In genomic region chr4:6410078-6410477, GRCh38 we compare ENCODE assay signal across 1 cellular context.
TF ChIP-seq lines count a peak whose summit lies in the region.

No MANE protein-coding gene starts in this region.

TF ChIP-seq in IMR-90, 13 proteins besides CTCF, POLR2A, EP300 and RAD21 (continued from another document):
- TF ChIP-seq ELK1 (IDR thresholded peaks at IDR 0.05; ENCODE audit: borderline replicate concordance, low read depth, low read length) (no peak), CHD1 (IDR thresholded peaks at IDR 0.05; ENCODE audit: low read depth, low read length) (no peak), FOS (IDR thresholded peaks at IDR 0.05; ENCODE audit: low read depth, low read length) (no peak), USF2 (IDR thresholded peaks at IDR 0.05; ENCODE audit: low read depth, low read length) (no peak)
TF ChIP-seq in IMR-90: peak in this region for 0.
